In genomic region chr22:19619144-19620009, GRCh38 we compare ENCODE assay signal across 10 cellular contexts.
DNase-seq lines count a peak whose midpoint lies in the region; ATAC-seq, FAIRE-seq and TF ChIP-seq lines count a peak whose summit lies in the region.
"Had no signal": no experiment of that assay in that cellular context is flagged by ENCODE, and none has a peak within 500 bp of the region (broad histone marks: within the 10 kb centered on the region; RNA-seq: fewer than 3 reads in every experiment).

No MANE protein-coding gene starts in this region.

- no peaks in the 10 kb centered on the region for H3K79me1 ChIP-seq in H1 (ENCODE audit: low read depth, low read length)

- H3K36me3 ChIP-seq in H1 (ENCODE audit: control insufficient read depth in 2 of 4, insufficient read depth in 4 of 4, low read length in 3 of 4) (no peaks in the 10 kb centered on the region), brain microvascular endothelial cell (replicated peaks) (no peaks in the 10 kb centered on the region)

- no peak overlapping the region for H3K4ac ChIP-seq in H1 (replicated peaks; ENCODE audit: insufficient read length, low read depth, low read length)

- CTCF ChIA-PET in H1 (lab: Charles Lee; ENCODE audit: partially characterized antibody), result interaction anchor here (1.1 to 3.2 kb wide), 5 partner anchors 11 to 60 kb away, joined by 3 to 17 read pairs (median 3); no protein-coding TSS in a partner anchor

- no peak for ATAC-seq in left ventricle myocardium superior

- H3K9me3 ChIP-seq in H1 (ENCODE audit: insufficient read depth in 2 of 2, low read depth in 1 of 2, low read length in 1 of 2), result no peaks in the 10 kb centered on the region

- no peak overlapping the region for H4K5ac ChIP-seq in H1 (ENCODE audit: insufficient read length, low read depth, low read length)

- no peak for TF ChIP-seq EP300 in H1 (IDR thresholded peaks at IDR 0.05; ENCODE audit: borderline replicate concordance in 1 of 2, low read depth in 2 of 2, low read length in 2 of 2)

- no peak overlapping the region for H4K8ac ChIP-seq in H1 (ENCODE audit: extremely low read depth, insufficient read depth, low read length)

- peaks cover 5 to 33% (median 18%) of the 10 kb centered on the region in 4 experiments for H3K4me1 ChIP-seq in H1 (replicated peaks in 1 of 4; ENCODE audit: control insufficient read depth in 3 of 4, insufficient read depth in 4 of 4, low read length in 3 of 4)

- H3K27ac ChIP-seq in H1 (ENCODE audit: low read depth, low read length) (no peak overlapping the region), brain microvascular endothelial cell (no peak overlapping the region)
- H3K27ac ChIP-seq: parathyroid adenoma had no signal

- H2BK15ac ChIP-seq in H1 (ENCODE audit: low read length), result 0 out of 2 replicates have a peak overlapping the region, but pooled peaks have one; percentile 20

- 0 out of 2 replicates have a peak overlapping the region, but pooled peaks have one; percentile 48 for H3K18ac ChIP-seq in H1 (ENCODE audit: extremely low read depth, low read length)

- no peaks in the 10 kb centered on the region for H4K20me1 ChIP-seq in H1 (replicated peaks in 1 of 2; ENCODE audit: control insufficient read depth in 1 of 2, insufficient read depth in 2 of 2, low read length in 2 of 2)

- H4K91ac ChIP-seq in H1 (replicated peaks; ENCODE audit: insufficient read length, low read length), result no peak overlapping the region

- in situ Hi-C loops in brain microvascular endothelial cell (cut with HindIII; ENCODE audit: low pct_ligation_motif_present, low sequenced_read_pairs), result no loop called here

- no peak overlapping the region for H3K23ac ChIP-seq in H1 (ENCODE audit: insufficient read length)

- H3K23me2 ChIP-seq in H1 (ENCODE audit: low read depth, low read length), result no peaks in the 10 kb centered on the region

- no peak for TF ChIP-seq RAD21 in H1 (IDR thresholded peaks at IDR 0.05 in 1 of 2, conservative IDR thresholded peaks at IDR 0.05 in 1 of 2; ENCODE audit: low read depth in 2 of 2, low read length in 2 of 2)

- H3K27me3 ChIP-seq in H1 (replicated peaks in 1 of 4; ENCODE audit: control insufficient read depth in 3 of 4, extremely low read depth in 1 of 4, insufficient read depth in 3 of 4, low read length in 3 of 4) (no peaks in the 10 kb centered on the region; a peak in 1 of 7 replicates), brain microvascular endothelial cell (replicated peaks) (peaks cover 4% of the 10 kb centered on the region)

- H3K14ac ChIP-seq in H1 (ENCODE audit: insufficient read length), result no peak overlapping the region

- H3K79me2 ChIP-seq in H1 (ENCODE audit: control insufficient read depth in 1 of 2, insufficient read depth in 2 of 2, low read length in 2 of 2), result no peaks in the 10 kb centered on the region
- H3K79me2 ChIP-seq: parathyroid adenoma had no signal

- H3K36me3 Mint-ChIP-seq in IgD-negative memory B cell, result peaks cover 2% of the 10 kb centered on the region

- no peak overlapping the region for H3K56ac ChIP-seq in H1 (replicated peaks; ENCODE audit: insufficient read length, low read depth, low read length)

- no peak for TF ChIP-seq POLR2A in H1 (IDR thresholded peaks at IDR 0.05; ENCODE audit: control extremely low read depth in 1 of 2, low read depth in 2 of 2, low read length in 2 of 2)

- H2BK12ac ChIP-seq in H1 (ENCODE audit: low read depth, low read length), result 0 out of 2 replicates have a peak overlapping the region, but pooled peaks have one; percentile 27

- peaks cover 28% of the 10 kb centered on the region for H3K27me3 Mint-ChIP-seq in IgD-negative memory B cell

- intact Hi-C loops in left ventricle myocardium superior (cut with micrococcal nuclease), result no loop called here

- peaks cover 44 to 46% (median 44%) of the 10 kb centered on the region in 3 donors for H3K4me1 Mint-ChIP-seq in IgD-negative memory B cell

- no peak overlapping the region for H2AFZ ChIP-seq in H1 (ENCODE audit: low read length)
- H2AFZ ChIP-seq: parathyroid adenoma had no signal

- TF ChIP-seq CTCF in GM20000 (IDR thresholded peaks at IDR 0.05; ENCODE audit: extremely low read depth, missing control alignments) (no peak), H1 (IDR thresholded peaks at IDR 0.05; ENCODE audit: control extremely low read depth in 1 of 3, insufficient read depth in 1 of 3, low read depth in 1 of 3, low read length in 3 of 3) (no peak), brain microvascular endothelial cell (IDR thresholded peaks at IDR 0.05; ENCODE audit: low read depth, low read length, missing control alignments) (no peak)

- peak overlapping the region in 1 of 3 donors; percentile 39 for H3K27ac Mint-ChIP-seq in IgD-negative memory B cell

- H3K9ac ChIP-seq in H1 (replicated peaks in 1 of 4; ENCODE audit: extremely low read depth in 1 of 4, low read depth in 3 of 4, low read length in 3 of 4), result no peak overlapping the region
- H3K9ac ChIP-seq: parathyroid adenoma had no signal

- H3K4me3 ChIP-seq in H1 (ENCODE audit: extremely low read depth in 1 of 4, insufficient read depth in 2 of 4, low read depth in 3 of 4, low read length in 4 of 4) (no peak overlapping the region), brain microvascular endothelial cell (ENCODE audit: low read depth, low read length) (no peak overlapping the region)

- H2BK120ac ChIP-seq in H1 (replicated peaks; ENCODE audit: low read depth, low read length), result no peak overlapping the region

- DNase-seq in NCI-H146 (lab: John Stamatoyannopoulos, UW), result peak; percentile 43
- DNase-seq in NCI-H146 treated with DMSO at 0.1 percent for 48 hours (lab: John Stamatoyannopoulos, UW; ENCODE audit: unreplicated experiment), result no peak
- peak; percentile 77 for DNase-seq in GM20000 (ENCODE audit: low spot score)
- no peak for DNase-seq in H1 (ENCODE audit: low read depth in 1 of 2, low spot score in 2 of 2)
- no peak for DNase-seq in NCI-H2196 (lab: John Stamatoyannopoulos, UW; ENCODE audit: unreplicated experiment)
- no peak for DNase-seq in brain microvascular endothelial cell
- no peak for DNase-seq in left ventricle myocardium superior
- DNase-seq: NCI-H1436 treated with DMSO at 0.1 percent for 48 hours had no signal

- FAIRE-seq in H1 (lab: Jason Lieb, UNC), result no peak

- H3K4me2 ChIP-seq in H1 (ENCODE audit: insufficient read depth in 1 of 2, low read depth in 2 of 2, low read length in 2 of 2), result no peak overlapping the region

- 90% methylated on average over 8 of the region's 8 CpGs; no CpG with 5 or more reads in 1 of the 2 experiments for WGBS in H1 (ENCODE audit: extremely low coverage in 1 of 2, insufficient coverage in 1 of 2, insufficient read length in 1 of 2, insufficient replicate concordance in 2 of 2, low coverage in 1 of 2, low lambda C conversion rate in 2 of 2, missing lambda C conversion rate in 1 of 2), 2 experiments

- no peak overlapping the region for H2BK5ac ChIP-seq in H1 (ENCODE audit: low read depth, low read length)

- POLR2A ChIA-PET in H1 (lab: Charles Lee; ENCODE audit: partially characterized antibody), result interaction anchor here (0.8 kb wide), 1 partner anchor 10 kb away, joined by 3 read pairs; no protein-coding TSS in a partner anchor

- H3K4me3 Mint-ChIP-seq in IgD-negative memory B cell, result peak overlapping the region; percentile 3 to 79 (median 60)

- no peak overlapping the region for H2BK20ac ChIP-seq in H1 (ENCODE audit: low read length)

- H2AK5ac ChIP-seq in H1 (ENCODE audit: low read depth, low read length), result 0 out of 2 replicates have a peak overlapping the region, but pooled peaks have one; percentile 34

- no peaks in the 10 kb centered on the region for H3K9me3 Mint-ChIP-seq in IgD-negative memory B cell

TF ChIP-seq in H1, 55 proteins besides CTCF, POLR2A, EP300 and RAD21:
- no peak for TF ChIP-seq SP1 (IDR thresholded peaks at IDR 0.05; ENCODE audit: low read depth, low read length)
- TF ChIP-seq CEBPB (IDR thresholded peaks at IDR 0.05; ENCODE audit: low read depth, low read length), result no peak
- no peak for TF ChIP-seq CREB1 (IDR thresholded peaks at IDR 0.05)
TF ChIP-seq in H1: peak in this region for 0.

Comparison
In these comparisons a context has a peak if more than half of its experiments do, and no peak if none do; other contexts are left out.
1. DNase-seq: peak in NCI-H146 (single experiment) and GM20000 (single experiment); none in NCI-H146 treated with DMSO at 0.1 percent for 48 hours (single experiment), H1 (0 of 2), NCI-H2196 (single experiment), brain microvascular endothelial cell (single experiment) and left ventricle myocardium superior (single experiment).